In the genomic region with DNA sequence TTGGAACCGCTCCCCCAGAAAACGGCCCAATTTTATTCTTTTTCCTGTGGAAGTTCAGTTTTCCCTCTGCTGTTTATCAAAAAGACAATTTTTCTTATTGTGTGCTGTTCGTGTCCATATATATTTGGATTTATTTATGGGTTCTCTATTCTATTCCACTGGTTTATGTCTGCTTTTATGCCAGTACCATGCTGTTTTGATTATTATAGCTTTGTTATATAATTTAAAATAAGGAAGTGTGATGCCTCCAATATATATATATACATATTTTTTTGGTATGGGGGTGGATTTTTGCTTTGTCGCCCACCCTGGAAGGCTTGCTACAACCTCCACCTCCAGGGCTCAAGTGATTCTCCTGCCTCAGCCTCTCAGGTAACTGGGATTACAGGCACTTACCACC, we compare ENCODE assay signal across 8 cellular contexts.
"Had no signal": no experiment of that assay in that cellular context is flagged by ENCODE, and none has a peak within 500 bp of the region (broad histone marks: within the 10 kb centered on the region; RNA-seq: fewer than 3 reads in every experiment).

No MANE protein-coding gene starts in this region.

- FAIRE-seq: G401.6, GM12878, GM12891, GM12892, GM18507, GM19239 had no signal

- H3K4me3 ChIP-seq: GM12878 had no signal

- DNase-seq: GDM1, GF-D8 had no signal

- ATAC-seq: GM12878 had no signal
